Comparison of ENCODE assay signal across 1 cellular context in genomic region chr5:154648706-154649105, GRCh38.
TF ChIP-seq lines count a peak whose summit lies in the region.

No MANE protein-coding gene starts in this region.

TF ChIP-seq in K562, 482 proteins besides CTCF, POLR2A, EP300 and RAD21 (continued from another document and continues in another):
- TF ChIP-seq HSF4 (CRISPR knock-in tag; IDR thresholded peaks at IDR 0.05; ENCODE audit: borderline replicate concordance), result no peak
- no peak for TF ChIP-seq ELF1 (tag; IDR thresholded peaks at IDR 0.05)
- no peak for TF ChIP-seq ZNF778 (CRISPR knock-in tag; IDR thresholded peaks at IDR 0.05)
- no peak for TF ChIP-seq ZNF398 (CRISPR knock-in tag; IDR thresholded peaks at IDR 0.05)
- no peak for TF ChIP-seq MECOM (CRISPR knock-in tag; IDR thresholded peaks at IDR 0.05)
- no peak for TF ChIP-seq SRSF1 (IDR thresholded peaks at IDR 0.05; ENCODE audit: low read depth, low read length)
- no peak for TF ChIP-seq RB1 (IDR thresholded peaks at IDR 0.05; ENCODE audit: low read depth)
- no peak for TF ChIP-seq ZNF830 (CRISPR knock-in tag; IDR thresholded peaks at IDR 0.05)
- TF ChIP-seq ETV1 (tag; conservative IDR thresholded peaks at IDR 0.05; ENCODE audit: low read depth), result no peak; the same call in 1 of the 2 replicates
- no peak for TF ChIP-seq POLR3A (IDR thresholded peaks at IDR 0.05; ENCODE audit: borderline replicate concordance, extremely low read depth, insufficient read depth, insufficient read length)
- TF ChIP-seq ZNF184 (CRISPR knock-in tag; IDR thresholded peaks at IDR 0.05), result no peak
- no peak for TF ChIP-seq ZFP30 (CRISPR knock-in tag; IDR thresholded peaks at IDR 0.05; ENCODE audit: borderline replicate concordance)
- no peak; the same call in 1 of the 2 replicates for TF ChIP-seq KLF6 (CRISPR knock-in tag; IDR thresholded peaks at IDR 0.05; ENCODE audit: borderline replicate concordance)
- no peak for TF ChIP-seq GMEB1 (CRISPR knock-in tag; IDR thresholded peaks at IDR 0.05)
- TF ChIP-seq HMG20B (CRISPR knock-in tag; IDR thresholded peaks at IDR 0.05), result no peak
- peak; percentile 95 for TF ChIP-seq DACH1 (IDR thresholded peaks at IDR 0.05; ENCODE audit: partially characterized antibody)
- no peak for TF ChIP-seq HEY1 (CRISPR knock-in tag; IDR thresholded peaks at IDR 0.05; ENCODE audit: borderline replicate concordance)
- TF ChIP-seq STAG1 (CRISPR knock-in tag; IDR thresholded peaks at IDR 0.05; ENCODE audit: borderline replicate concordance), result no peak
- no peak for TF ChIP-seq ILF3 (IDR thresholded peaks at IDR 0.05; ENCODE audit: borderline replicate concordance)
- TF ChIP-seq PREB (CRISPR knock-in tag; IDR thresholded peaks at IDR 0.05), result no peak
- peak; percentile 32 for TF ChIP-seq NFIC (IDR thresholded peaks at IDR 0.05)
- peak; percentile 72; the same call in 1 of the 2 replicates for TF ChIP-seq SMARCE1 (IDR thresholded peaks at IDR 0.05)
- TF ChIP-seq KLF16 (IDR thresholded peaks at IDR 0.05), result peak; percentile 52; the same call in 1 of the 2 replicates
- no peak for TF ChIP-seq CGGBP1 (CRISPR knock-in tag; IDR thresholded peaks at IDR 0.05)
- TF ChIP-seq ZNF512 (tag; IDR thresholded peaks at IDR 0.05), result no peak
- TF ChIP-seq KAT2B (IDR thresholded peaks at IDR 0.05; ENCODE audit: low read depth, low read length), result no peak
- TF ChIP-seq SOX6 (IDR thresholded peaks at IDR 0.05), result peak; percentile 72
- TF ChIP-seq HDAC8 (tag; IDR thresholded peaks at IDR 0.05), result no peak
- no peak for TF ChIP-seq OTX1 (CRISPR knock-in tag; IDR thresholded peaks at IDR 0.05)
- TF ChIP-seq CHD4 (IDR thresholded peaks at IDR 0.05; ENCODE audit: insufficient read depth, insufficient replicate concordance, low read depth, low read length, poor library complexity, severe bottlenecking), result no peak
- no peak for TF ChIP-seq ZNF311 (CRISPR knock-in tag; IDR thresholded peaks at IDR 0.05)
- no peak for TF ChIP-seq HNRNPH1 (optimal IDR thresholded peaks at IDR 0.05; ENCODE audit: low read depth, low read length)
- TF ChIP-seq POLR2AphosphoS5 (IDR thresholded peaks at IDR 0.05; ENCODE audit: control insufficient read depth, insufficient read depth, low read depth, low read length), result no peak
- TF ChIP-seq ZBED1 (IDR thresholded peaks at IDR 0.05), result peak; percentile 33; the same call in 1 of the 2 replicates
- no peak for TF ChIP-seq NR1H2 (CRISPR knock-in tag; IDR thresholded peaks at IDR 0.05)
- no peak for TF ChIP-seq GABPA (tag; conservative IDR thresholded peaks at IDR 0.05; ENCODE audit: low read depth)
- no peak for TF ChIP-seq CBX2 (IDR thresholded peaks at IDR 0.05; ENCODE audit: insufficient read depth, low read length, poor library complexity, severe bottlenecking)
- no peak for TF ChIP-seq ZMIZ1 (IDR thresholded peaks at IDR 0.05; ENCODE audit: low read depth in 2 of 2, low read length in 2 of 2)
- no peak for TF ChIP-seq FUS (optimal IDR thresholded peaks at IDR 0.05; ENCODE audit: low read depth, low read length)
- no peak for TF ChIP-seq SNRNP70 (optimal IDR thresholded peaks at IDR 0.05; ENCODE audit: low read depth, low read length)
- TF ChIP-seq E2F3 (CRISPR knock-in tag; IDR thresholded peaks at IDR 0.05), result no peak
- no peak for TF ChIP-seq HCFC1 (IDR thresholded peaks at IDR 0.05; ENCODE audit: low read depth, low read length)
- TF ChIP-seq PYGO2 (tag; IDR thresholded peaks at IDR 0.05), result no peak
- TF ChIP-seq TARDBP (IDR thresholded peaks at IDR 0.05), result no peak
- TF ChIP-seq FOXA1 (IDR thresholded peaks at IDR 0.05; ENCODE audit: borderline replicate concordance), result no peak
- 0 out of 2 replicates have a peak, but pooled peaks have one; percentile 37 for TF ChIP-seq ZEB2 (IDR thresholded peaks at IDR 0.05)
- no peak for TF ChIP-seq ZNF408 (CRISPR knock-in tag; IDR thresholded peaks at IDR 0.05; ENCODE audit: low read depth)
- TF ChIP-seq ZNF23 (CRISPR knock-in tag; IDR thresholded peaks at IDR 0.05), result no peak
- no peak for TF ChIP-seq RERE (CRISPR knock-in tag; IDR thresholded peaks at IDR 0.05; ENCODE audit: borderline replicate concordance)
- no peak for TF ChIP-seq FOXP1 (CRISPR knock-in tag; IDR thresholded peaks at IDR 0.05)
- TF ChIP-seq MNT (conservative IDR thresholded peaks at IDR 0.05), result 0 out of 4 replicates have a peak, but pooled peaks of 1 of the 2 experiments have one; percentile 50
- no peak for TF ChIP-seq TEAD2 (tag; IDR thresholded peaks at IDR 0.05)
- no peak for TF ChIP-seq MLX (CRISPR knock-in tag; conservative IDR thresholded peaks at IDR 0.05)
- TF ChIP-seq MCM7 (IDR thresholded peaks at IDR 0.05), result no peak
- no peak for TF ChIP-seq FOXJ2 (tag; IDR thresholded peaks at IDR 0.05)
- TF ChIP-seq PHF21A (IDR thresholded peaks at IDR 0.05; ENCODE audit: borderline replicate concordance, low read depth), result no peak
- TF ChIP-seq HDAC2 (IDR thresholded peaks at IDR 0.05), result peak; percentile 76; the same call in 1 of the 2 replicates
